Comparison of ENCODE assay signal across 8 cellular contexts in genomic region chr6:106163966-106164877, GRCh38.
DNase-seq lines count a peak whose midpoint lies in the region; ATAC-seq lines count a peak whose summit lies in the region.

No MANE protein-coding gene starts in this region.

- peak overlapping the region; percentile 34 for H3K4me2 ChIP-seq in Karpas-422 (ENCODE audit: low read depth, low read length, poor library complexity, severe bottlenecking)

- H3K4me1 ChIP-seq in Karpas-422 (ENCODE audit: low read length), result peaks cover 15% of the 10 kb centered on the region

- no peak overlapping the region for H3K27ac ChIP-seq in Karpas-422 (ENCODE audit: low read length)

- no peaks in the 10 kb centered on the region for H3K9me3 ChIP-seq in Karpas-422 (ENCODE audit: low read length)

- H2AFZ ChIP-seq in Karpas-422 (ENCODE audit: low read length), result peak overlapping the region; percentile 41; the same call in 1 of the 2 replicates

- H3K36me3 ChIP-seq in Karpas-422 (ENCODE audit: insufficient read depth, low read length), result no peaks in the 10 kb centered on the region

- DNase-seq in Daoy (ENCODE audit: low read depth) (peak; percentile 27), Karpas-422 (peak; percentile 55), inferior parietal cortex (ENCODE audit: extremely low spot score) (peak; percentile 36), NCI-H2029 (lab: John Stamatoyannopoulos, UW) (no peak), GM19240 (ENCODE audit: insufficient read length, low spot score) (no peak)
- peak; percentile 58 for DNase-seq in activated T-helper 9 cell treated with anti-CD3 and anti-CD28 coated beads, Interleukin-2, amount 50 U/mL, for 16 hours (ENCODE audit: low read depth)
- peak; percentile 45 to 75 (median 62) for DNase-seq in stimulated activated CD4-positive, alpha-beta T cell treated with anti-CD3 and anti-CD28 coated beads, TNF-alpha, amount 100 ng/mL, for 48 hours (ENCODE audit: low read depth in 3 of 3)

- H3K27me3 ChIP-seq in Karpas-422 (ENCODE audit: low read length), result no peaks in the 10 kb centered on the region

- H3K79me2 ChIP-seq in Karpas-422 (ENCODE audit: low read length), result no peaks in the 10 kb centered on the region

- H4K20me1 ChIP-seq in Karpas-422 (ENCODE audit: insufficient read depth, low read depth, low read length), result no peaks in the 10 kb centered on the region

- ATAC-seq in GM21447 (IDR thresholded peaks at IDR 0.05; ENCODE audit: unreplicated experiment), result peak; percentile 45

- no peaks in the 10 kb centered on the region for H3K9me2 ChIP-seq in Karpas-422 (replicated peaks; ENCODE audit: insufficient read depth, low read length)

- peak overlapping the region; percentile 25 for H3K9ac ChIP-seq in Karpas-422 (ENCODE audit: low read length)

- H3K4me3 ChIP-seq in Karpas-422 (ENCODE audit: low read length), result peak overlapping the region; percentile 15; the same call in 1 of the 2 replicates

Comparison
In these comparisons a context has a peak if more than half of its experiments do, and no peak if none do; other contexts are left out.
1. DNase-seq: peak in Daoy (single experiment), Karpas-422 (single experiment), activated T-helper 9 cell treated with anti-CD3 and anti-CD28 coated beads, Interleukin-2, amount 50 U/mL, for 16 hours (single experiment), inferior parietal cortex (single experiment) and stimulated activated CD4-positive, alpha-beta T cell treated with anti-CD3 and anti-CD28 coated beads, TNF-alpha, amount 100 ng/mL, for 48 hours (3 of 3); none in NCI-H2029 (single experiment) and GM19240 (single experiment).